ENCODE assay signal across 13 cellular contexts in genomic region chr10:12405342-12406320, GRCh38. TPM values are rescaled to one million over a fixed set of nuclear protein-coding genes. Genes with fewer than 3 reads are reported as not detected.
DNase-seq lines count a peak whose midpoint lies in the region; ATAC-seq and TF ChIP-seq lines count a peak whose summit lies in the region.
"Had no signal": no experiment of that assay in that cellular context is flagged by ENCODE, and none has a peak within 500 bp of the region (broad histone marks: within the 10 kb centered on the region; RNA-seq: fewer than 3 reads in every experiment).

No MANE protein-coding gene starts in this region.

- DNase-seq in NCI-H774 (lab: John Stamatoyannopoulos, UW), result peak; percentile 76
- no peak for DNase-seq in Right ventricle myocardium inferior (ENCODE audit: missing footprints)
- DNase-seq in stimulated activated CD8-positive, alpha-beta memory T cell treated with anti-CD3 and anti-CD28 coated beads, Interleukin-4, amount 100 ng/mL, for 48 hours, result peak; percentile 10
- DNase-seq in stimulated activated CD4-positive, alpha-beta T cell treated with anti-CD3 and anti-CD28 coated beads, Interleukin-15, amount 100 ng/mL, for 24 hours, result no peak
- DNase-seq in GDM1 (lab: John Stamatoyannopoulos, UW), result no peak
- DNase-seq: activated T-cell treated with anti-CD3 and anti-CD28 coated beads, Interleukin-2, amount 50 U/mL, for 4 hours; GOT3; kidney glomerular epithelial cell; T-helper 9 cell had no signal

- intact Hi-C loops in Right ventricle myocardium inferior (cut with DNase I), result no loop called here

- no peaks in the 10 kb centered on the region for H3K9me3 ChIP-seq in HEK293 (ENCODE audit: control insufficient read depth, insufficient read depth, low read depth, low read length)
- H3K9me3 ChIP-seq: thoracic aorta had no signal

- TF ChIP-seq CTCF in HEK293 (tag by site-specific recombination; IDR thresholded peaks at IDR 0.05), result no peak

- H3K36me3 ChIP-seq in HEK293 (ENCODE audit: control insufficient read depth in 2 of 2, insufficient read depth in 1 of 2, low read length in 2 of 2), result no peaks in the 10 kb centered on the region
- H3K36me3 ChIP-seq: cardiac muscle cell, thoracic aorta had no signal

- no peak overlapping the region for H3K4me3 ChIP-seq in HEK293 (ENCODE audit: low read depth, low read length)
- H3K4me3 ChIP-seq: cardiac muscle cell, thoracic aorta had no signal

- POLR2A ChIA-PET in HEK293 (lab: Yijun Ruan, JAX), result no interaction called here

- H3K4me1 ChIP-seq in HEK293 (ENCODE audit: control insufficient read depth, insufficient read depth, low read length), result peaks cover 14% of the 10 kb centered on the region

- peak overlapping the region; percentile 40; the same call in 1 of the 2 replicates for H3K27ac ChIP-seq in HEK293 (ENCODE audit: extremely low read depth, low read depth, low read length)
- H3K27ac ChIP-seq: cardiac muscle cell, thoracic aorta had no signal

- ATAC-seq in Right ventricle myocardium inferior, result peak; percentile 59
- no peak for ATAC-seq in activated CD4-positive, CD25-positive, alpha-beta regulatory T cell treated with anti-CD3 and anti-CD28 coated beads, Interleukin-2, amount 50 U/mL, for 24 hours

- CTCF ChIA-PET in HEK293 (lab: Yijun Ruan, JAX), result interaction anchor here (0.6 to 1.5 kb wide), 6 partner anchors 9 to 365 kb away, joined by 3 to 6 read pairs (median 3); no protein-coding TSS in a partner anchor

TF ChIP-seq in HEK293, 187 proteins besides CTCF, POLR2A, EP300 and RAD21 (continues in another document):
- peak; percentile 57; the same call in 1 of the 2 replicates for TF ChIP-seq SP7 (tag by site-specific recombination; IDR thresholded peaks at IDR 0.05)
- no peak for TF ChIP-seq ZNF404 (tag by site-specific recombination; IDR thresholded peaks at IDR 0.05)
- no peak for TF ChIP-seq ZNF121 (tag by site-specific recombination; IDR thresholded peaks at IDR 0.05)
- TF ChIP-seq SALL2 (tag by site-specific recombination; IDR thresholded peaks at IDR 0.05; ENCODE audit: borderline replicate concordance), result no peak
- TF ChIP-seq REST (tag by site-specific recombination; IDR thresholded peaks at IDR 0.05), result no peak
- no peak for TF ChIP-seq ZNF792 (tag by site-specific recombination; IDR thresholded peaks at IDR 0.05)
- no peak for TF ChIP-seq ZNF514 (tag by site-specific recombination; IDR thresholded peaks at IDR 0.05)
- TF ChIP-seq ZIC2 (tag by site-specific recombination; IDR thresholded peaks at IDR 0.05), result no peak
- TF ChIP-seq ZSCAN16 (tag by site-specific recombination; IDR thresholded peaks at IDR 0.05), result no peak
- TF ChIP-seq ZNF335 (tag by site-specific recombination; conservative IDR thresholded peaks at IDR 0.05), result peak; percentile 50
- no peak for TF ChIP-seq ZNF677 (tag by site-specific recombination; IDR thresholded peaks at IDR 0.05)
- TF ChIP-seq BCL6B (tag by site-specific recombination; IDR thresholded peaks at IDR 0.05), result no peak
- TF ChIP-seq INSM2 (tag by site-specific recombination; IDR thresholded peaks at IDR 0.05), result peak; percentile 85
- TF ChIP-seq PATZ1 (tag by site-specific recombination; IDR thresholded peaks at IDR 0.05), result no peak
- TF ChIP-seq ZNF169 (tag by site-specific recombination; IDR thresholded peaks at IDR 0.05), result no peak
- TF ChIP-seq ZNF488 (tag by site-specific recombination; IDR thresholded peaks at IDR 0.05), result peak; percentile 87
- peak; percentile 95 for TF ChIP-seq PRDM6 (tag by site-specific recombination; IDR thresholded peaks at IDR 0.05)
- TF ChIP-seq ZNF549 (tag by site-specific recombination; IDR thresholded peaks at IDR 0.05), result no peak
- TF ChIP-seq ZNF2 (tag by site-specific recombination; IDR thresholded peaks at IDR 0.05), result peak; percentile 80; the same call in 1 of the 2 replicates
- TF ChIP-seq ZNF664 (tag by site-specific recombination; IDR thresholded peaks at IDR 0.05), result no peak
- peak; percentile 49; the same call in 1 of the 2 replicates for TF ChIP-seq ZNF768 (tag by site-specific recombination; IDR thresholded peaks at IDR 0.05)

RNA-seq across cellular contexts. Expression of gene CAMK1D, which starts 56.3 kb away (rescaled TPM):
- total RNA-seq in Right ventricle myocardium inferior, result 5.2 TPM

Comparison
In these comparisons a context has a peak if more than half of its experiments do, and no peak if none do; other contexts are left out.
1. DNase-seq: peak in NCI-H774 (single experiment) and stimulated activated CD8-positive, alpha-beta memory T cell treated with anti-CD3 and anti-CD28 coated beads, Interleukin-4, amount 100 ng/mL, for 48 hours (single experiment); none in Right ventricle myocardium inferior (single experiment), stimulated activated CD4-positive, alpha-beta T cell treated with anti-CD3 and anti-CD28 coated beads, Interleukin-15, amount 100 ng/mL, for 24 hours (single experiment) and GDM1 (single experiment).